Comparison of ENCODE assay signal across 15 cellular contexts in the genomic region with DNA sequence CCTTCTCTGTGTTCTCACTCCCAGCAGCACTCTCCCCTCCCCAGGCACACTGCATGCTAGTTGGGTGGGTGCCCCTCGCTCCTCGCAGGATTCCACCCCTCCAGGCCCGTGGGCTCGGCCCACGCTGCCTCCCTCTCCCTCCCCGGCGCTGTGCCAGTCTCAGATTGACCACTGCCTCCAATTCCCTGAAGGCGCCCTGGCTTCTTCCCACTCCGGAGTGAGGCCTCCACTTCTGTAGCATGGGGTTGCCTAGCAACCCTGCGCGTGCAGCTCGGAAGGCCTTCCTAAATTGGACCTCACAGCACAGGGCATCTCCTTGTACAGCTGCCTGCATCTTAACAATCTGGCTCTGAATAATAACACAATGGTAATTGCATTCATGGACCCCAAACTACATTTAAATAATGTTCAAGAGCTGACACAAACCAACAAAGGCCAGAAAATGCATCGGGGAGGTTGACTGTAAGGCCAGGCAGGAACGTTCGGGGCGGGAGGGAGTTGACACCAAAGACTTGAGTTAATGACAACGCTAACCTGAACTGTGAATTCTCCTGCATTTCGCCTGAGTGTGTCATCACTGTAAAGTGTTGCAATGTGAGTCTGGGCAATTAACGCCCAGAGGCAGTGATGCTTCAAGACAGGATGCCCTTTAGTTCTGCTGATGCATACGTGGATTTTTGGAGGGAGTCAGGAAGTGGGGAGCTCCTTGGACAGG.
DNase-seq lines count a peak whose midpoint lies in the region; ATAC-seq and TF ChIP-seq lines count a peak whose summit lies in the region.
"Had no signal": no experiment of that assay in that cellular context is flagged by ENCODE, and none has a peak within 500 bp of the region (broad histone marks: within the 10 kb centered on the region; RNA-seq: fewer than 3 reads in every experiment).

No MANE protein-coding gene starts in this region.

- peak; percentile 58 to 82 for DNase-seq in NCI-H524 (lab: John Stamatoyannopoulos, UW)
- no peak for DNase-seq in NCI-H524 treated with DMSO at 0.1 percent for 48 hours (lab: John Stamatoyannopoulos, UW)
- peak; percentile 8 for DNase-seq in SK-N-DZ (ENCODE audit: low spot score)
- no peak for DNase-seq in left ventricle myocardium inferior
- no peak for DNase-seq in sciatic nerve (ENCODE audit: low spot score)
- no peak for DNase-seq in activated CD4-positive, alpha-beta T cell treated with anti-CD3 and anti-CD28 coated beads for 1 hour
- DNase-seq in sigmoid colon = no peak
- DNase-seq in activated gamma-delta T cell (lab: John Stamatoyannopoulos, UW) = no peak
- DNase-seq: ACHN; activated CD4-positive, alpha-beta T cell treated with anti-CD3 and anti-CD28 coated beads, Interleukin-2, amount 10 ng/mL, durations not matched to agents 7 days and 5 days; activated effector memory CD4-positive, alpha-beta T cell treated with Interleukin-2 at 50 U/mL for 16 hours; DMS153; NCI-H510A treated with DMSO at 0.1 percent for 48 hours; pancreas had no signal

- TF ChIP-seq POLR2A in sigmoid colon (IDR thresholded peaks at IDR 0.05) = no peak

- ATAC-seq in sciatic nerve = peak; percentile 66
- ATAC-seq: GM12878 had no signal

- WGBS in sigmoid colon, 2 donors = 71 to 79% methylated on average over 20 of the region's 20 CpGs

- intact Hi-C loops in left ventricle myocardium inferior (cut with micrococcal nuclease) = no loop called here
- intact Hi-C loops in sciatic nerve (cut with DNase I) = no loop called here
- intact Hi-C loops in sigmoid colon (cut with DNase I) = no loop called here

- H3K27ac ChIP-seq in left ventricle myocardium inferior (replicated peaks) (peak overlapping the region; percentile 51), sigmoid colon (peak overlapping the region in 1 of 4 donors; percentile 32)
- H3K27ac ChIP-seq: pancreas had no signal

- no peak for TF ChIP-seq CTCF in left ventricle myocardium inferior (IDR thresholded peaks at IDR 0.05; ENCODE audit: borderline replicate concordance)
- no peak for TF ChIP-seq CTCF in sigmoid colon (IDR thresholded peaks at IDR 0.05)

- H3K9me3 ChIP-seq in left ventricle myocardium inferior (replicated peaks) (no peaks in the 10 kb centered on the region), sigmoid colon (no peaks in the 10 kb centered on the region)
- H3K9me3 ChIP-seq: pancreas had no signal

- H3K4me1 ChIP-seq in left ventricle myocardium inferior (peaks cover 7% of the 10 kb centered on the region), sigmoid colon (peaks cover 0 to 5% (median 0%) of the 10 kb centered on the region in 4 donors)
- H3K4me1 ChIP-seq: pancreas had no signal

- no peaks in the 10 kb centered on the region for H3K27me3 ChIP-seq in left ventricle myocardium inferior (ENCODE audit: low read depth)
- H3K27me3 ChIP-seq in sigmoid colon = no peaks in the 10 kb centered on the region
- H3K27me3 ChIP-seq: pancreas had no signal

- no peak for TF ChIP-seq EP300 in sigmoid colon (IDR thresholded peaks at IDR 0.05)

- no peaks in the 10 kb centered on the region for H3K36me3 ChIP-seq in left ventricle myocardium inferior
- H3K36me3 ChIP-seq in sigmoid colon = no peaks in the 10 kb centered on the region
- H3K36me3 ChIP-seq: pancreas had no signal

- no peak overlapping the region for H3K4me3 ChIP-seq in left ventricle myocardium inferior
- no peak overlapping the region for H3K4me3 ChIP-seq in sigmoid colon
- H3K4me3 ChIP-seq: GM12878, pancreas had no signal

Comparison
In these comparisons a context has a peak if more than half of its experiments do, and no peak if none do; other contexts are left out.
1. DNase-seq: peak in NCI-H524 (2 of 2) and SK-N-DZ (single experiment); none in NCI-H524 treated with DMSO at 0.1 percent for 48 hours (single experiment), left ventricle myocardium inferior (single experiment), sciatic nerve (single experiment), activated CD4-positive, alpha-beta T cell treated with anti-CD3 and anti-CD28 coated beads for 1 hour (single experiment), sigmoid colon (single experiment) and activated gamma-delta T cell (single experiment).